In the genomic region with DNA sequence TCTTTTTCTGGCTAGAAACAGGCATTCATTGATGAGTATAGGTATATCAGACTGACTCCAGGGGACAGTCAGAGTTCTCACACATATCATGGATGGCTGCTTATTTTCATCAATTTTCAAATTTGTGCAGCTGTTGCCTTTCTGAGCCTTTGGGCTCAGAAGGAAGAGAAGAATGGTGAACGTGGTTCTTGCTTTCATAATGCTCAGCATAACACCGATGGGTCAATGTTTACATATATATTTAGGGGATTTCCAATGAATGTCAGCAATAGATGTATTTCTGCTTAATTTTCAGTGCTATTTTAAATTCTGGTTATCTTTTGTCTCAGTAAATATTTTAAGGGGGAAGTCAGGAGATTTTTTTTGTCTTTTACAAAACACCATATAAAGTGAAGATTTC, we compare ENCODE assay signal across 18 cellular contexts.
DNase-seq lines count a peak whose midpoint lies in the region; ATAC-seq and TF ChIP-seq lines count a peak whose summit lies in the region.
"Had no signal": no experiment of that assay in that cellular context is flagged by ENCODE, and none has a peak within 500 bp of the region (broad histone marks: within the 10 kb centered on the region; RNA-seq: fewer than 3 reads in every experiment).

No MANE protein-coding gene starts in this region.

- peak overlapping the region; percentile 58; the same call in 1 of the 2 replicates for H3K9ac ChIP-seq in MM.1S (ENCODE audit: low read length)
- H3K9ac ChIP-seq: BLaER1 had no signal

- no peaks in the 10 kb centered on the region for H3K27me3 Mint-ChIP-seq in chondrocyte (ENCODE audit: low read depth)
- H3K27me3 Mint-ChIP-seq in CD8-positive, alpha-beta memory T cell: peaks cover 0 to 2% of the 10 kb centered on the region in 2 donors
- H3K27me3 Mint-ChIP-seq in activated CD8-positive, alpha-beta memory T cell treated with anti-CD3 and anti-CD28 coated beads, Interleukin-2, amount 10 ng/mL, durations not matched to agents 7 days and 5 days: no peaks in the 10 kb centered on the region

- H3K4me3 ChIP-seq in ACC112 (ENCODE audit: low read depth, low read length) (peak overlapping the region; percentile 23; the same call in 1 of the 2 replicates), MM.1S (ENCODE audit: low read length) (peak overlapping the region; percentile 29; the same call in 1 of the 2 replicates)
- no peak overlapping the region for H3K4me3 ChIP-seq in CD8-positive, alpha-beta memory T cell (ENCODE audit: low read length)
- H3K4me3 ChIP-seq: BLaER1, K562 had no signal

- peaks cover 6% of the 10 kb centered on the region for H3K36me3 Mint-ChIP-seq in chondrocyte (ENCODE audit: low read depth)
- peaks cover 0 to 18% (median 5%) of the 10 kb centered on the region in 3 donors for H3K36me3 Mint-ChIP-seq in CD8-positive, alpha-beta memory T cell
- peaks cover under 1% of the 10 kb centered on the region for H3K36me3 Mint-ChIP-seq in activated CD8-positive, alpha-beta memory T cell treated with anti-CD3 and anti-CD28 coated beads, Interleukin-2, amount 10 ng/mL, durations not matched to agents 7 days and 5 days
- H3K36me3 Mint-ChIP-seq: CD8-positive, alpha-beta T cell had no signal

- CTCF ChIA-PET in CD8-positive, alpha-beta memory T cell (lab: Charles Lee): no interaction called here
- CTCF ChIA-PET in activated CD8-positive, alpha-beta memory T cell treated with anti-CD3 and anti-CD28 coated beads, Interleukin-2, amount 10 ng/mL, durations not matched to agents 7 days and 5 days (lab: Charles Lee): no interaction called here

- H3K79me2 ChIP-seq in ACC112 (ENCODE audit: control insufficient read depth, insufficient read depth, low read length, unreplicated experiment): no peaks in the 10 kb centered on the region
- H3K79me2 ChIP-seq in MM.1S (ENCODE audit: low read length): no peaks in the 10 kb centered on the region

- peak overlapping the region; percentile 78 for H3K27ac Mint-ChIP-seq in chondrocyte (ENCODE audit: unreplicated experiment)
- no peak overlapping the region for H3K27ac Mint-ChIP-seq in CD8-positive, alpha-beta memory T cell
- H3K27ac Mint-ChIP-seq in activated CD8-positive, alpha-beta memory T cell treated with anti-CD3 and anti-CD28 coated beads, Interleukin-2, amount 10 ng/mL, durations not matched to agents 7 days and 5 days: no peak overlapping the region
- H3K27ac Mint-ChIP-seq: CD8-positive, alpha-beta T cell; H9 had no signal

- H3K27me3 ChIP-seq in ACC112 (ENCODE audit: insufficient read depth, low read length) (no peaks in the 10 kb centered on the region), MM.1S (replicated peaks; ENCODE audit: insufficient read depth, low read length) (no peaks in the 10 kb centered on the region)
- no peaks in the 10 kb centered on the region for H3K27me3 ChIP-seq in CD8-positive, alpha-beta memory T cell (ENCODE audit: insufficient read depth, low read length, poor library complexity, severe bottlenecking)
- H3K27me3 ChIP-seq: BLaER1 had no signal

- POLR2A ChIA-PET in CD8-positive, alpha-beta memory T cell (lab: Charles Lee): no interaction called here

- no peak for TF ChIP-seq CTCF in MM.1S (IDR thresholded peaks at IDR 0.05; ENCODE audit: low read length)
- TF ChIP-seq CTCF in chondrocyte (IDR thresholded peaks at IDR 0.05): no peak

- no peaks in the 10 kb centered on the region for H3K9me3 ChIP-seq in MM.1S (replicated peaks; ENCODE audit: insufficient read depth, low read length)
- H3K9me3 ChIP-seq in CD8-positive, alpha-beta memory T cell (ENCODE audit: low read length): no peaks in the 10 kb centered on the region
- H3K9me3 ChIP-seq: BLaER1 had no signal

- peak overlapping the region; percentile 53 for H3K4me2 ChIP-seq in MM.1S (ENCODE audit: low read depth, low read length)
- H3K4me2 ChIP-seq: BLaER1 had no signal

- H3K36me3 ChIP-seq in ACC112 (ENCODE audit: insufficient read depth, low read length) (no peaks in the 10 kb centered on the region), MM.1S (replicated peaks; ENCODE audit: insufficient read depth, low read length) (no peaks in the 10 kb centered on the region)
- no peaks in the 10 kb centered on the region for H3K36me3 ChIP-seq in CD8-positive, alpha-beta memory T cell (ENCODE audit: insufficient read depth, low read length)
- H3K36me3 ChIP-seq: BLaER1 had no signal

- no peaks in the 10 kb centered on the region for H3K9me2 ChIP-seq in MM.1S (replicated peaks; ENCODE audit: insufficient read depth, low read length)

- H3K9me3 Mint-ChIP-seq in chondrocyte (ENCODE audit: low read depth): peaks cover 18% of the 10 kb centered on the region
- H3K9me3 Mint-ChIP-seq in CD8-positive, alpha-beta memory T cell: peaks cover 0 to 11% (median 8%) of the 10 kb centered on the region in 5 donors
- peaks cover 5% of the 10 kb centered on the region for H3K9me3 Mint-ChIP-seq in activated CD8-positive, alpha-beta memory T cell treated with anti-CD3 and anti-CD28 coated beads, Interleukin-2, amount 10 ng/mL, durations not matched to agents 7 days and 5 days (ENCODE audit: low read depth)

- H3K27ac ChIP-seq in ACC112 (ENCODE audit: low read depth, low read length): no peak overlapping the region
- peak overlapping the region; percentile 81 for H3K27ac ChIP-seq in MM.1S (ENCODE audit: low read length)
- H3K27ac ChIP-seq in CD8-positive, alpha-beta memory T cell (ENCODE audit: low read depth, low read length): no peak overlapping the region
- H3K27ac ChIP-seq: BLaER1 had no signal

- H4K20me1 ChIP-seq in MM.1S (ENCODE audit: insufficient read depth, low read length): no peaks in the 10 kb centered on the region
- H4K20me1 ChIP-seq: BLaER1 had no signal

- H2AFZ ChIP-seq in ACC112 (ENCODE audit: low read length, unreplicated experiment): peak overlapping the region; percentile 41
- peak overlapping the region; percentile 53; the same call in 1 of the 2 replicates for H2AFZ ChIP-seq in MM.1S (ENCODE audit: low read length)

- peaks cover 65% of the 10 kb centered on the region for H3K4me1 Mint-ChIP-seq in chondrocyte (ENCODE audit: low read depth)
- peaks cover 3 to 12% (median 6%) of the 10 kb centered on the region in 3 donors for H3K4me1 Mint-ChIP-seq in CD8-positive, alpha-beta memory T cell
- H3K4me1 Mint-ChIP-seq in activated CD8-positive, alpha-beta memory T cell treated with anti-CD3 and anti-CD28 coated beads, Interleukin-2, amount 10 ng/mL, durations not matched to agents 7 days and 5 days: no peaks in the 10 kb centered on the region

- H3F3A ChIP-seq in MM.1S (ENCODE audit: insufficient read depth, low read length): 0 out of 2 replicates have a peak, but pooled peaks cover 9% of the 10 kb centered on the region

- H3K4me1 ChIP-seq in ACC112 (ENCODE audit: control insufficient read depth, insufficient read depth, low read length, unreplicated experiment) (no peaks in the 10 kb centered on the region), MM.1S (ENCODE audit: low read length) (peaks cover 42% of the 10 kb centered on the region)
- no peaks in the 10 kb centered on the region for H3K4me1 ChIP-seq in CD8-positive, alpha-beta memory T cell (ENCODE audit: insufficient read depth, low read length)
- H3K4me1 ChIP-seq: BLaER1 had no signal

- peak overlapping the region; percentile 50 for H3K4me3 Mint-ChIP-seq in chondrocyte (ENCODE audit: unreplicated experiment)
- H3K4me3 Mint-ChIP-seq in CD8-positive, alpha-beta memory T cell: no peak overlapping the region
- H3K4me3 Mint-ChIP-seq in activated CD8-positive, alpha-beta memory T cell treated with anti-CD3 and anti-CD28 coated beads, Interleukin-2, amount 10 ng/mL, durations not matched to agents 7 days and 5 days: no peak overlapping the region
- H3K4me3 Mint-ChIP-seq: CD8-positive, alpha-beta T cell; H9 had no signal

- peak; percentile 70 for ATAC-seq in GM18868 (IDR thresholded peaks at IDR 0.05; ENCODE audit: unreplicated experiment)
- no peak for ATAC-seq in HG03565 (IDR thresholded peaks at IDR 0.05; ENCODE audit: unreplicated experiment)
- no peak for ATAC-seq in GM21423 (IDR thresholded peaks at IDR 0.05; ENCODE audit: unreplicated experiment)
- ATAC-seq in activated CD8-positive, alpha-beta memory T cell treated with anti-CD3 and anti-CD28 coated beads, Interleukin-2, amount 10 ng/mL, durations not matched to agents 7 days and 5 days: no peak
- ATAC-seq: CD8-positive, alpha-beta T cell; K562 had no signal

- DNase-seq in MM.1S: peak; percentile 78
- no peak for DNase-seq in chondrocyte (ENCODE audit: low spot score)
- no peak for DNase-seq in CD8-positive, alpha-beta memory T cell
- DNase-seq in activated CD8-positive, alpha-beta memory T cell treated with anti-CD3 and anti-CD28 coated beads, Interleukin-2, amount 10 ng/mL, durations not matched to agents 7 days and 5 days: no peak
- DNase-seq: CD8-positive, alpha-beta T cell; COR-L47; DMS 273 treated with DMSO at 0.1 percent for 48 hours; DMS53; DND-41; EL; H9; Karpas-422 had no signal
